23 cellular contexts compared by ENCODE assay signal in genomic region chr2:177302552-177302951, GRCh38.
"Had no signal": no experiment of that assay in that cellular context is flagged by ENCODE, and none has a peak within 500 bp of the region (broad histone marks: within the 10 kb centered on the region; RNA-seq: fewer than 3 reads in every experiment).

No MANE protein-coding gene starts in this region.

- DNase-seq: head of caudate nucleus; islet precursor cell; midbrain; mucosa of descending colon; naive thymus-derived CD4-positive, alpha-beta T cell; nucleus accumbens; psoas muscle; right lobe of liver; stimulated activated CD4-positive, alpha-beta T cell treated with anti-CD3 and anti-CD28 coated beads, Interleukin-12 subunit alpha, Interleukin-12 subunit beta, amount 100 ng/mL, for 4 hours; stimulated activated CD4-positive, alpha-beta T cell treated with anti-CD3 and anti-CD28 coated beads, Interleukin-15, amount 100 ng/mL, for 24 hours; stimulated activated CD4-positive, alpha-beta T cell treated with anti-CD3 and anti-CD28 coated beads, Interleukin-2, amount 100 ng/mL, for 24 hours; stimulated activated CD4-positive, alpha-beta T cell treated with anti-CD3 and anti-CD28 coated beads, Interleukin-4, amount 100 ng/mL, for 1 hour; stimulated activated naive B cell treated with anti-CD40 and anti-IgM and Interleukin-4, amounts not matched to agents 10 μg/mL and 1 μg/mL and 100 μg/mL, for 72 hours; stimulated activated naive CD8-positive, alpha-beta T cell treated with anti-CD3 and anti-CD28 coated beads, Interleukin-15, Interleukin-2, amounts not matched to agents 100 U/mL and 50 U/mL, for 24 hours; stomach; testis; tibial artery; trophoblast cell; uterus had no signal

- H3K4me3 ChIP-seq: mucosa of descending colon, psoas muscle, right atrium auricular region, right lobe of liver, skin epidermis, stomach, testis, tibial artery, uterus had no signal

- H3K27ac ChIP-seq: parathyroid adenoma, psoas muscle, right atrium auricular region, right lobe of liver, stomach, testis, tibial artery, uterus had no signal

- ATAC-seq: mucosa of descending colon; naive thymus-derived CD4-positive, alpha-beta T cell; natural killer cell treated with Interleukin-12 subunit alpha and Interleukin-12 subunit beta and Interleukin-15 and Interleukin-18, amount 100 ng/mL, for 72 hours; psoas muscle; right lobe of liver; stimulated activated naive B cell treated with anti-CD40 and anti-IgM and Interleukin-4, amounts not matched to agents 10 μg/mL and 1 μg/mL and 100 μg/mL, for 72 hours; stimulated activated naive CD8-positive, alpha-beta T cell treated with anti-CD3 and anti-CD28 coated beads, Interleukin-15, Interleukin-2, amounts not matched to agents 100 U/mL and 50 U/mL, for 24 hours had no signal

- H3K9me3 ChIP-seq: mucosa of descending colon, psoas muscle, right atrium auricular region, right lobe of liver, stomach, testis, tibial artery, uterus had no signal

- H3K4me1 ChIP-seq: parathyroid adenoma, psoas muscle, right atrium auricular region, right lobe of liver, stomach, tibial artery had no signal

- H3K27me3 ChIP-seq: right atrium auricular region, right lobe of liver, stomach, testis, tibial artery, uterus had no signal

- H3K36me3 ChIP-seq: right atrium auricular region, right lobe of liver, stomach, tibial artery, uterus had no signal
